In genomic region chr16:1959269-1960039, GRCh38 we compare ENCODE assay signal across 8 cellular contexts. TPM values are rescaled to one million over a fixed set of nuclear protein-coding genes. Genes with fewer than 3 reads are reported as not detected.
A peak's percentile ranks its signal among the peaks of the same experiment; 100 is the strongest.
DNase-seq lines count a peak whose midpoint lies in the region; ATAC-seq and TF ChIP-seq lines count a peak whose summit lies in the region.

NDUFB10 (plus strand) TSS chr16:1959538; CDS start chr16:1959625, 87 bp downstream.

- H3K27me3 ChIP-seq in heart left ventricle: no peaks in the 10 kb centered on the region

- H3K4me1 Mint-ChIP-seq in activated naive CD8-positive, alpha-beta T cell treated with anti-CD3 and anti-CD28 coated beads, Interleukin-2, amount 50 U/mL, for 24 hours: peaks cover 36% of the 10 kb centered on the region
- H3K4me1 Mint-ChIP-seq in progenitor cell of endocrine pancreas (ENCODE audit: low read depth): peaks cover 25% of the 10 kb centered on the region

- H3K36me3 Mint-ChIP-seq in activated naive CD8-positive, alpha-beta T cell treated with anti-CD3 and anti-CD28 coated beads, Interleukin-2, amount 50 U/mL, for 24 hours (ENCODE audit: low read depth): peaks cover 43% of the 10 kb centered on the region
- peaks cover 16% of the 10 kb centered on the region for H3K36me3 Mint-ChIP-seq in progenitor cell of endocrine pancreas (ENCODE audit: insufficient read depth)

- POLR2A ChIA-PET in GM10248 (lab: Yijun Ruan, JAX): interaction anchor here (2.2 kb wide), 1 partner anchor 196 kb away, joined by 9 read pairs; the partner anchor contains the start of gene TRAF7
- POLR2A ChIA-PET in HEK293T (lab: Yijun Ruan, JAX): interaction anchor here (1.0 to 3.6 kb wide), 7 partner anchors 7 to 196 kb away, joined by 3 to 33 read pairs (median 10); partner anchors contain the start of genes MSRB1, NUBP2, SPSB3 and TBL3

- no peaks in the 10 kb centered on the region for H3K9me3 Mint-ChIP-seq in activated naive CD8-positive, alpha-beta T cell treated with anti-CD3 and anti-CD28 coated beads, Interleukin-2, amount 50 U/mL, for 24 hours
- H3K9me3 Mint-ChIP-seq in progenitor cell of endocrine pancreas (ENCODE audit: low read depth): no peaks in the 10 kb centered on the region

- ATAC-seq in activated naive CD8-positive, alpha-beta T cell treated with anti-CD3 and anti-CD28 coated beads, Interleukin-2, amount 50 U/mL, for 24 hours: peak; percentile 72
- peak; percentile 77 to 91 (median 90) for ATAC-seq in heart left ventricle

- CTCF ChIA-PET in GM10248 (lab: Yijun Ruan, JAX): interaction anchor here (2.0 kb wide), 1 partner anchor 13 kb away, joined by 5 read pairs; no protein-coding TSS in a partner anchor
- CTCF ChIA-PET in HEK293T (lab: Yijun Ruan, JAX): interaction anchor here (1.1 to 1.3 kb wide), 2 partner anchors 13 to 18 kb away, joined by 3 to 4 read pairs; no protein-coding TSS in a partner anchor

- H3K27ac ChIP-seq in heart left ventricle: peak within 1 kb of the TSS; percentile 87 to 99 (median 94)

- peaks cover 0 to 33% (median 31%) of the 10 kb centered on the region in 9 donors for H3K36me3 ChIP-seq in heart left ventricle

- H3K27me3 Mint-ChIP-seq in activated naive CD8-positive, alpha-beta T cell treated with anti-CD3 and anti-CD28 coated beads, Interleukin-2, amount 50 U/mL, for 24 hours: no peaks in the 10 kb centered on the region
- peaks cover 3% of the 10 kb centered on the region for H3K27me3 Mint-ChIP-seq in progenitor cell of endocrine pancreas

- H3K4me3 ChIP-seq in heart left ventricle: peak within 1 kb of the TSS; percentile 68 to 100 (median 90)

- TF ChIP-seq CTCF in GM10248 (IDR thresholded peaks at IDR 0.05; ENCODE audit: control extremely low read depth, extremely low read depth, low read depth, missing control alignments) (peak; percentile 84), heart left ventricle (IDR thresholded peaks at IDR 0.05) (peak; percentile 50 to 92 (median 76)), progenitor cell of endocrine pancreas (IDR thresholded peaks at IDR 0.05; ENCODE audit: unreplicated experiment) (peak; percentile 75)

- H3K4me1 ChIP-seq in heart left ventricle: peaks cover 7 to 44% (median 29%) of the 10 kb centered on the region in 12 donors

- DNase-seq in GM10248 (ENCODE audit: extremely low spot score) (peak; percentile 93), HEK293T (ENCODE audit: extremely low spot score) (peak; percentile 92), NAMALWA (ENCODE audit: low spot score) (peak; percentile 90), SW480 (ENCODE audit: low spot score) (peak; percentile 87), heart left ventricle (peak; percentile 94 to 98 (median 96)), progenitor cell of endocrine pancreas (ENCODE audit: low spot score, unreplicated experiment) (peak; percentile 92), ureter (ENCODE audit: low spot score) (peak; percentile 91)
- DNase-seq in activated naive CD8-positive, alpha-beta T cell treated with anti-CD3 and anti-CD28 coated beads, Interleukin-2, amount 50 U/mL, for 24 hours: peak; percentile 97

- H3K4me3 Mint-ChIP-seq in activated naive CD8-positive, alpha-beta T cell treated with anti-CD3 and anti-CD28 coated beads, Interleukin-2, amount 50 U/mL, for 24 hours: peak within 1 kb of the TSS; percentile 100
- peak within 1 kb of the TSS; percentile 88 for H3K4me3 Mint-ChIP-seq in progenitor cell of endocrine pancreas (ENCODE audit: low read depth)

- intact Hi-C loops in heart left ventricle (cut with DNase I): no loop called here

- H3K9me3 ChIP-seq in heart left ventricle: no peaks in the 10 kb centered on the region

- H3K27ac Mint-ChIP-seq in activated naive CD8-positive, alpha-beta T cell treated with anti-CD3 and anti-CD28 coated beads, Interleukin-2, amount 50 U/mL, for 24 hours: peak within 1 kb of the TSS; percentile 100
- peak within 1 kb of the TSS; percentile 90 for H3K27ac Mint-ChIP-seq in progenitor cell of endocrine pancreas

- peak; percentile 89 to 99 for TF ChIP-seq POLR2A in heart left ventricle (IDR thresholded peaks at IDR 0.05)

- 0 to 1% (median 1%) methylated on average over 42 to 79 of the region's 79 CpGs for WGBS in heart left ventricle, 4 donors

TF ChIP-seq in HEK293T, 16 proteins besides CTCF, POLR2A, EP300 and RAD21:
- TF ChIP-seq BHLHE40 (IDR thresholded peaks at IDR 0.05; ENCODE audit: borderline replicate concordance) (no peak), ARNT (IDR thresholded peaks at IDR 0.05) (no peak)

RNA-seq across cellular contexts. Expression of gene NDUFB10, which starts in this region (rescaled TPM):
- total RNA-seq in heart left ventricle (1,000 to 10,000 TPM in 2 of 9 donors, 100 to 1,000 TPM in 7; 316 to 1,519 (median 542) TPM), progenitor cell of endocrine pancreas (96.9 and 105 TPM in 2 replicates), ureter (97.5 TPM)
- polyA plus RNA-seq in heart left ventricle: 1,000 to 10,000 TPM in 1 of 2 donors, 100 to 1,000 TPM in 1; 732 to 1,618 TPM

Comparison
In these comparisons a context has a peak if more than half of its experiments do, and no peak if none do; other contexts are left out.
1. Peak in every context shown above with its lines: DNase-seq, ATAC-seq, H3K4me3 ChIP-seq and H3K27ac ChIP-seq.